1 cellular context compared by ENCODE assay signal in the genomic region with DNA sequence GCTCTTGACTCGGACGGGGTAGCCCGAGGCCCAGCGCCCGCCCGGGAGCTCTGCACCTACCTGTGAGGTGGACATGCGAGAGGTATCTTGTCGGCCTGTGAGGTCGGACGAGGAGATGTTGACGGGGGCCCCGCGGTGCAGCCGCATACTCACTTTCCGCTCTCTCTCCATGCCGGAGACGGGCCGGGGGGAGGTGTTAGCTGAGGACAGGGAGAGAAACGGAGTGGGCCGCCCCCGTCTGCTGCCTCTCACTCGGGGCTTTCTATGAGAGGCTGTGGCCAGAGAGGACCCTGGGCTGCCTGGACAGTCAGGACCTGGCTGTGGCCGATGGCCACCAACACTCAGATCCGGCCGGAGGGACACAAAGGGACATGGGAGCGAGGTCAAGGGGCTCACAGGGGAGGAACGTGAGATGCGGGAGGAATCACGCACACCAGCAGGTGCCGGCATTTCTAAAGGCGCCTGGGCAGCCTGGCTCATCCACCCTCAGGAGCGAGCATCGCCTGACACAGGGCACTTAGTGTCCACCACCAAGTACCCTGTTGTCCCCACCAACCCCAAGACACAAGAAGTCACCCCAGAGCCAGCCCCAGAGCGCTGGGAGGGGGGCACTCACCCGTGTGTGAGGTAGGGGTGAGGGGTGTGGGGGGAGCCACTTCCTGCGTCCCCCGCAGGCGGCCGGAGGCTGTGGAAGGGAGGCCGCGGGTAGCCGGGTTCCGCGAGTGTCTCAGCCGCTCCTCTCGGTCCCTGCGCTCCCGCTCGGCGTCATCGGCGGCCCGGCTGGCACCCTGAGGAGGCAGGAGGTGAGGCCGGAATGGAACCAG.
TF ChIP-seq lines count a peak whose summit lies in the region.

No MANE protein-coding gene starts in this region.

TF ChIP-seq in GM23338, 12 proteins besides CTCF, POLR2A, EP300 and RAD21 (continued from another document):
- no peak for TF ChIP-seq EZH2phosphoT487 (IDR thresholded peaks at IDR 0.05; ENCODE audit: unreplicated experiment)
- TF ChIP-seq, protein P1, sequence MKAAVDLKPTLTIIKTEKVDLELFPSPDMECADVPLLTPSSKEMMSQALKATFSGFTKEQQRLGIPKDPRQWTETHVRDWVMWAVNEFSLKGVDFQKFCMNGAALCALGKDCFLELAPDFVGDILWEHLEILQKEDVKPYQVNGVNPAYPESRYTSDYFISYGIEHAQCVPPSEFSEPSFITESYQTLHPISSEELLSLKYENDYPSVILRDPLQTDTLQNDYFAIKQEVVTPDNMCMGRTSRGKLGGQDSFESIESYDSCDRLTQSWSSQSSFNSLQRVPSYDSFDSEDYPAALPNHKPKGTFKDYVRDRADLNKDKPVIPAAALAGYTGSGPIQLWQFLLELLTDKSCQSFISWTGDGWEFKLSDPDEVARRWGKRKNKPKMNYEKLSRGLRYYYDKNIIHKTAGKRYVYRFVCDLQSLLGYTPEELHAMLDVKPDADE (IDR thresholded peaks at IDR 0.05), result no peak
- TF ChIP-seq, protein P2, sequence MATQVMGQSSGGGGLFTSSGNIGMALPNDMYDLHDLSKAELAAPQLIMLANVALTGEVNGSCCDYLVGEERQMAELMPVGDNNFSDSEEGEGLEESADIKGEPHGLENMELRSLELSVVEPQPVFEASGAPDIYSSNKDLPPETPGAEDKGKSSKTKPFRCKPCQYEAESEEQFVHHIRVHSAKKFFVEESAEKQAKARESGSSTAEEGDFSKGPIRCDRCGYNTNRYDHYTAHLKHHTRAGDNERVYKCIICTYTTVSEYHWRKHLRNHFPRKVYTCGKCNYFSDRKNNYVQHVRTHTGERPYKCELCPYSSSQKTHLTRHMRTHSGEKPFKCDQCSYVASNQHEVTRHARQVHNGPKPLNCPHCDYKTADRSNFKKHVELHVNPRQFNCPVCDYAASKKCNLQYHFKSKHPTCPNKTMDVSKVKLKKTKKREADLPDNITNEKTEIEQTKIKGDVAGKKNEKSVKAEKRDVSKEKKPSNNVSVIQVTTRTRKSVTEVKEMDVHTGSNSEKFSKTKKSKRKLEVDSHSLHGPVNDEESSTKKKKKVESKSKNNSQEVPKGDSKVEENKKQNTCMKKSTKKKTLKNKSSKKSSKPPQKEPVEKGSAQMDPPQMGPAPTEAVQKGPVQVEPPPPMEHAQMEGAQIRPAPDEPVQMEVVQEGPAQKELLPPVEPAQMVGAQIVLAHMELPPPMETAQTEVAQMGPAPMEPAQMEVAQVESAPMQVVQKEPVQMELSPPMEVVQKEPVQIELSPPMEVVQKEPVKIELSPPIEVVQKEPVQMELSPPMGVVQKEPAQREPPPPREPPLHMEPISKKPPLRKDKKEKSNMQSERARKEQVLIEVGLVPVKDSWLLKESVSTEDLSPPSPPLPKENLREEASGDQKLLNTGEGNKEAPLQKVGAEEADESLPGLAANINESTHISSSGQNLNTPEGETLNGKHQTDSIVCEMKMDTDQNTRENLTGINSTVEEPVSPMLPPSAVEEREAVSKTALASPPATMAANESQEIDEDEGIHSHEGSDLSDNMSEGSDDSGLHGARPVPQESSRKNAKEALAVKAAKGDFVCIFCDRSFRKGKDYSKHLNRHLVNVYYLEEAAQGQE (IDR thresholded peaks at IDR 0.05; ENCODE audit: unreplicated experiment), result no peak
- TF ChIP-seq ZNF331 (CRISPR knock-in tag; IDR thresholded peaks at IDR 0.05; ENCODE audit: low read depth), result no peak
- no peak for TF ChIP-seq POLR2AphosphoS5 (IDR thresholded peaks at IDR 0.05; ENCODE audit: low read depth)
- TF ChIP-seq CREB1 (CRISPR knock-in tag; IDR thresholded peaks at IDR 0.05; ENCODE audit: low read depth), result no peak
- TF ChIP-seq, protein P3, sequence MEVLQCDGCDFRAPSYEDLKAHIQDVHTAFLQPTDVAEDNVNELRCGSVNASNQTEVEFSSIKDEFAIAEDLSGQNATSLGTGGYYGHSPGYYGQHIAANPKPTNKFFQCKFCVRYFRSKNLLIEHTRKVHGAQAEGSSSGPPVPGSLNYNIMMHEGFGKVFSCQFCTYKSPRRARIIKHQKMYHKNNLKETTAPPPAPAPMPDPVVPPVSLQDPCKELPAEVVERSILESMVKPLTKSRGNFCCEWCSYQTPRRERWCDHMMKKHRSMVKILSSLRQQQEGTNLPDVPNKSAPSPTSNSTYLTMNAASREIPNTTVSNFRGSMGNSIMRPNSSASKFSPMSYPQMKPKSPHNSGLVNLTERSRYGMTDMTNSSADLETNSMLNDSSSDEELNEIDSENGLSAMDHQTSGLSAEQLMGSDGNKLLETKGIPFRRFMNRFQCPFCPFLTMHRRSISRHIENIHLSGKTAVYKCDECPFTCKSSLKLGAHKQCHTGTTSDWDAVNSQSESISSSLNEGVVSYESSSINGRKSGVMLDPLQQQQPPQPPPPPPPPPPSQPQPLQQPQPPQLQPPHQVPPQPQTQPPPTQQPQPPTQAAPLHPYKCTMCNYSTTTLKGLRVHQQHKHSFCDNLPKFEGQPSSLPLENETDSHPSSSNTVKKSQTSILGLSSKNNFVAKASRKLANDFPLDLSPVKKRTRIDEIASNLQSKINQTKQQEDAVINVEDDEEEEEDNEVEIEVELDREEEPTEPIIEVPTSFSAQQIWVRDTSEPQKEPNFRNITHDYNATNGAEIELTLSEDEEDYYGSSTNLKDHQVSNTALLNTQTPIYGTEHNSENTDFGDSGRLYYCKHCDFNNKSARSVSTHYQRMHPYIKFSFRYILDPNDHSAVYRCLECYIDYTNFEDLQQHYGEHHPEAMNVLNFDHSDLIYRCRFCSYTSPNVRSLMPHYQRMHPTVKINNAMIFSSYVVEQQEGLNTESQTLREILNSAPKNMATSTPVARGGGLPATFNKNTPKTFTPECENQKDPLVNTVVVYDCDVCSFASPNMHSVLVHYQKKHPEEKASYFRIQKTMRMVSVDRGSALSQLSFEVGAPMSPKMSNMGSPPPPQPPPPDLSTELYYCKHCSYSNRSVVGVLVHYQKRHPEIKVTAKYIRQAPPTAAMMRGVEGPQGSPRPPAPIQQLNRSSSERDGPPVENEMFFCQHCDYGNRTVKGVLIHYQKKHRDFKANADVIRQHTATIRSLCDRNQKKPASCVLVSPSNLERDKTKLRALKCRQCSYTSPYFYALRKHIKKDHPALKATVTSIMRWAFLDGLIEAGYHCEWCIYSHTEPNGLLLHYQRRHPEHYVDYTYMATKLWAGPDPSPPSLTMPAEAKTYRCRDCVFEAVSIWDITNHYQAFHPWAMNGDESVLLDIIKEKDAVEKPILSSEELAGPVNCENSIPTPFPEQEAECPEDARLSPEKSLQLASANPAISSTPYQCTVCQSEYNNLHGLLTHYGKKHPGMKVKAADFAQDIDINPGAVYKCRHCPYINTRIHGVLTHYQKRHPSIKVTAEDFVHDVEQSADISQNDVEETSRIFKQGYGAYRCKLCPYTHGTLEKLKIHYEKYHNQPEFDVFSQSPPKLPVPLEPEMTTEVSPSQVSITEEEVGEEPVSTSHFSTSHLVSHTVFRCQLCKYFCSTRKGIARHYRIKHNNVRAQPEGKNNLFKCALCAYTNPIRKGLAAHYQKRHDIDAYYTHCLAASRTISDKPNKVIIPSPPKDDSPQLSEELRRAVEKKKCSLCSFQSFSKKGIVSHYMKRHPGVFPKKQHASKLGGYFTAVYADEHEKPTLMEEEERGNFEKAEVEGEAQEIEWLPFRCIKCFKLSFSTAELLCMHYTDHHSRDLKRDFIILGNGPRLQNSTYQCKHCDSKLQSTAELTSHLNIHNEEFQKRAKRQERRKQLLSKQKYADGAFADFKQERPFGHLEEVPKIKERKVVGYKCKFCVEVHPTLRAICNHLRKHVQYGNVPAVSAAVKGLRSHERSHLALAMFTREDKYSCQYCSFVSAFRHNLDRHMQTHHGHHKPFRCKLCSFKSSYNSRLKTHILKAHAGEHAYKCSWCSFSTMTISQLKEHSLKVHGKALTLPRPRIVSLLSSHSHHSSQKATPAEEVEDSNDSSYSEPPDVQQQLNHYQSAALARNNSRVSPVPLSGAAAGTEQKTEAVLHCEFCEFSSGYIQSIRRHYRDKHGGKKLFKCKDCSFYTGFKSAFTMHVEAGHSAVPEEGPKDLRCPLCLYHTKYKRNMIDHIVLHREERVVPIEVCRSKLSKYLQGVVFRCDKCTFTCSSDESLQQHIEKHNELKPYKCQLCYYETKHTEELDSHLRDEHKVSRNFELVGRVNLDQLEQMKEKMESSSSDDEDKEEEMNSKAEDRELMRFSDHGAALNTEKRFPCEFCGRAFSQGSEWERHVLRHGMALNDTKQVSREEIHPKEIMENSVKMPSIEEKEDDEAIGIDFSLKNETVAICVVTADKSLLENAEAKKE (CRISPR knock-in tag; IDR thresholded peaks at IDR 0.05), result no peak
- no peak for TF ChIP-seq NANOG (IDR thresholded peaks at IDR 0.05; ENCODE audit: borderline replicate concordance)
- TF ChIP-seq STAT1 (IDR thresholded peaks at IDR 0.05; ENCODE audit: unreplicated experiment), result no peak
TF ChIP-seq in GM23338: peak in this region for 0.
